ENCODE assay signal across 11 cellular contexts in genomic region chr3:149087208-149087607, GRCh38. TPM values are rescaled to one million over a fixed set of nuclear protein-coding genes. Genes with fewer than 3 reads are reported as not detected.
A peak's percentile ranks its signal among the peaks of the same experiment; 100 is the strongest.
DNase-seq lines count a peak whose midpoint lies in the region; ATAC-seq and TF ChIP-seq lines count a peak whose summit lies in the region.
"Had no signal": no experiment of that assay in that cellular context is flagged by ENCODE, and none has a peak within 500 bp of the region (broad histone marks: within the 10 kb centered on the region; RNA-seq: fewer than 3 reads in every experiment).

No MANE protein-coding gene starts in this region.

- H3K36me3 ChIP-seq in Panc1 (ENCODE audit: control insufficient read depth, insufficient read depth, low read length) (no peaks in the 10 kb centered on the region; the same call in none of the 2 replicates), hepatocyte (replicated peaks; ENCODE audit: insufficient read depth, low read depth) (no peaks in the 10 kb centered on the region), testis (ENCODE audit: low read depth, missing control alignments) (no peaks in the 10 kb centered on the region)

- TF ChIP-seq CTCF in Panc1 (IDR thresholded peaks at IDR 0.05) (no peak), hepatocyte (IDR thresholded peaks at IDR 0.05; ENCODE audit: poor library complexity) (no peak), testis (IDR thresholded peaks at IDR 0.05) (no peak)

- H3K36me3 Mint-ChIP-seq in activated naive CD8-positive, alpha-beta T cell: no peaks in the 10 kb centered on the region
- peaks cover 2% of the 10 kb centered on the region for H3K36me3 Mint-ChIP-seq in activated naive CD8-positive, alpha-beta T cell treated with anti-CD3 and anti-CD28 coated beads, Interleukin-2, amount 50 U/mL, for 24 hours (ENCODE audit: low read depth)
- peaks cover 12% of the 10 kb centered on the region for H3K36me3 Mint-ChIP-seq in activated CD4-positive, alpha-beta T cell treated with anti-CD3 and anti-CD28 coated beads, Interleukin-2, amount 10 ng/mL, durations not matched to agents 7 days and 5 days (ENCODE audit: low read depth)

- peak overlapping the region; percentile 93 for H3K27ac ChIP-seq in Panc1 (ENCODE audit: low read length)
- H3K27ac ChIP-seq in hepatocyte: no peak overlapping the region
- H3K27ac ChIP-seq in testis: peak overlapping the region; percentile 53 to 71

- no peaks in the 10 kb centered on the region for H3K9me2 ChIP-seq in hepatocyte (replicated peaks; ENCODE audit: insufficient read depth)
- H3K9me2 ChIP-seq: SK-N-SH had no signal

- H3K4me1 Mint-ChIP-seq in activated naive CD8-positive, alpha-beta T cell (ENCODE audit: low read depth): peaks cover 22% of the 10 kb centered on the region
- H3K4me1 Mint-ChIP-seq in activated naive CD8-positive, alpha-beta T cell treated with anti-CD3 and anti-CD28 coated beads, Interleukin-2, amount 50 U/mL, for 24 hours: peaks cover 20% of the 10 kb centered on the region
- peaks cover 19% of the 10 kb centered on the region for H3K4me1 Mint-ChIP-seq in activated CD4-positive, alpha-beta T cell treated with anti-CD3 and anti-CD28 coated beads, Interleukin-2, amount 10 ng/mL, durations not matched to agents 7 days and 5 days

- no peak overlapping the region for H3K4me3 ChIP-seq in Panc1 (ENCODE audit: low read depth in 2 of 2, low read length in 2 of 2)
- H3K4me3 ChIP-seq in hepatocyte: no peak overlapping the region
- peak overlapping the region; percentile 84 to 90 for H3K4me3 ChIP-seq in testis

- no peaks in the 10 kb centered on the region for H3K9me3 Mint-ChIP-seq in activated naive CD8-positive, alpha-beta T cell (ENCODE audit: low read depth)
- H3K9me3 Mint-ChIP-seq in activated naive CD8-positive, alpha-beta T cell treated with anti-CD3 and anti-CD28 coated beads, Interleukin-2, amount 50 U/mL, for 24 hours: no peaks in the 10 kb centered on the region
- H3K9me3 Mint-ChIP-seq in activated CD4-positive, alpha-beta T cell treated with anti-CD3 and anti-CD28 coated beads, Interleukin-2, amount 10 ng/mL, durations not matched to agents 7 days and 5 days: peaks cover 2% of the 10 kb centered on the region
- H3K9me3 Mint-ChIP-seq: activated naive CD4-positive, alpha-beta T cell treated with anti-CD3 and anti-CD28 coated beads for 36 hours had no signal

- no peak overlapping the region for H3K4me2 ChIP-seq in hepatocyte
- H3K4me2 ChIP-seq: SK-N-SH had no signal

- H3K27ac Mint-ChIP-seq in activated naive CD8-positive, alpha-beta T cell: no peak overlapping the region
- no peak overlapping the region for H3K27ac Mint-ChIP-seq in activated naive CD8-positive, alpha-beta T cell treated with anti-CD3 and anti-CD28 coated beads, Interleukin-2, amount 50 U/mL, for 24 hours
- no peak overlapping the region for H3K27ac Mint-ChIP-seq in activated CD4-positive, alpha-beta T cell treated with anti-CD3 and anti-CD28 coated beads, Interleukin-2, amount 10 ng/mL, durations not matched to agents 7 days and 5 days
- H3K27ac Mint-ChIP-seq: activated naive CD4-positive, alpha-beta T cell treated with anti-CD3 and anti-CD28 coated beads for 36 hours had no signal

- H3K4me1 ChIP-seq in Panc1 (ENCODE audit: control insufficient read depth, insufficient read depth, low read length) (0 out of 2 replicates have a peak, but pooled peaks cover 4% of the 10 kb centered on the region), hepatocyte (ENCODE audit: insufficient read depth) (no peaks in the 10 kb centered on the region), testis (peaks cover 15% of the 10 kb centered on the region)

- CTCF ChIA-PET in Panc1 (lab: Charles Lee) (interaction anchor here (0.6 kb wide), 1 partner anchor 245 kb away, joined by 3 read pairs; no protein-coding TSS in a partner anchor), HEK293T (lab: Yijun Ruan, JAX) (interaction anchor here (0.6 kb wide), 1 partner anchor 16 kb away, joined by 3 read pairs; no protein-coding TSS in a partner anchor)
- CTCF ChIA-PET in activated CD4-positive, alpha-beta T cell treated with anti-CD3 and anti-CD28 coated beads, Interleukin-2, amount 10 ng/mL, durations not matched to agents 7 days and 5 days (lab: Charles Lee): interaction anchor here (1.4 kb wide), 1 partner anchor 32 kb away, joined by 3 read pairs; no protein-coding TSS in a partner anchor

- H3K27me3 ChIP-seq in Panc1 (ENCODE audit: control insufficient read depth, insufficient read depth, low read length) (no peaks in the 10 kb centered on the region), hepatocyte (no peaks in the 10 kb centered on the region), testis (no peaks in the 10 kb centered on the region)

- H3K4me3 Mint-ChIP-seq in activated naive CD8-positive, alpha-beta T cell: peak overlapping the region; percentile 97
- no peak overlapping the region for H3K4me3 Mint-ChIP-seq in activated naive CD8-positive, alpha-beta T cell treated with anti-CD3 and anti-CD28 coated beads, Interleukin-2, amount 50 U/mL, for 24 hours
- H3K4me3 Mint-ChIP-seq in activated CD4-positive, alpha-beta T cell treated with anti-CD3 and anti-CD28 coated beads, Interleukin-2, amount 10 ng/mL, durations not matched to agents 7 days and 5 days: no peak overlapping the region

- POLR2A ChIA-PET in Panc1 (lab: Charles Lee): interaction anchor here (0.6 to 0.9 kb wide), 3 partner anchors 9 to 1472 kb away, joined by 3 to 11 read pairs (median 4); no protein-coding TSS in a partner anchor
- POLR2A ChIA-PET in activated CD4-positive, alpha-beta T cell treated with anti-CD3 and anti-CD28 coated beads, Interleukin-2, amount 10 ng/mL, durations not matched to agents 7 days and 5 days (lab: Charles Lee): no interaction called here
- POLR2A ChIA-PET in HEK293T (lab: Yijun Ruan, JAX): no interaction called here

- TF ChIP-seq POLR2A in testis (IDR thresholded peaks at IDR 0.05): no peak

- 99% methylated on average over 15 of the region's 15 CpGs for WGBS in hepatocyte (ENCODE audit: low lambda C conversion rate, missing lambda C conversion rate)
- 47 to 76% methylated on average over 14 to 15 of the region's 15 CpGs for WGBS in testis, 2 donors

- in situ Hi-C loops in Panc1 (cut with HindIII; ENCODE audit: low pct_unique_long_range_greater_than_20kb, low sequenced_read_pairs): no loop called here

- no peaks in the 10 kb centered on the region for H3K9me3 ChIP-seq in Panc1 (ENCODE audit: control insufficient read depth, insufficient read depth, low read depth, low read length)
- no peaks in the 10 kb centered on the region for H3K9me3 ChIP-seq in hepatocyte (ENCODE audit: low read depth)
- no peaks in the 10 kb centered on the region for H3K9me3 ChIP-seq in testis
- H3K9me3 ChIP-seq: SK-N-SH had no signal

- ATAC-seq in activated naive CD8-positive, alpha-beta T cell treated with anti-CD3 and anti-CD28 coated beads, Interleukin-2, amount 50 U/mL, for 24 hours: no peak
- ATAC-seq in Panc1: no peak

- DNase-seq in activated naive CD8-positive, alpha-beta T cell treated with anti-CD3 and anti-CD28 coated beads, Interleukin-2, amount 50 U/mL, for 24 hours: no peak
- DNase-seq in Panc1 (ENCODE audit: low read depth, low spot score): no peak
- no peak for DNase-seq in hepatocyte (ENCODE audit: low spot score)
- no peak for DNase-seq in testis
- DNase-seq in activated CD4-positive, alpha-beta T cell treated with anti-CD3 and anti-CD28 coated beads, Interleukin-2, amount 10 ng/mL, durations not matched to agents 7 days and 5 days: no peak
- DNase-seq in COLO668 (lab: John Stamatoyannopoulos, UW; ENCODE audit: unreplicated experiment): no peak
- DNase-seq in HEK293T (ENCODE audit: extremely low spot score): no peak
- DNase-seq: mesendoderm had no signal

- no TSS peak for BruUV-seq in Panc1 (replicated peaks; lab: Mats Ljungman, UMichigan)

- no peaks in the 10 kb centered on the region for H4K20me1 ChIP-seq in hepatocyte (ENCODE audit: insufficient read depth, poor library complexity, severe bottlenecking)

- intact Hi-C loops in Panc1 (cut with micrococcal nuclease; ENCODE audit: unreplicated experiment): no loop called here
- intact Hi-C loops in testis (cut with DNase I; ENCODE audit: low total_unique reads): no loop called here

- peaks cover 36% of the 10 kb centered on the region for H3K79me2 ChIP-seq in hepatocyte

- no peaks in the 10 kb centered on the region for H3K27me3 Mint-ChIP-seq in activated naive CD8-positive, alpha-beta T cell
- no peaks in the 10 kb centered on the region for H3K27me3 Mint-ChIP-seq in activated naive CD8-positive, alpha-beta T cell treated with anti-CD3 and anti-CD28 coated beads, Interleukin-2, amount 50 U/mL, for 24 hours
- H3K27me3 Mint-ChIP-seq in activated CD4-positive, alpha-beta T cell treated with anti-CD3 and anti-CD28 coated beads, Interleukin-2, amount 10 ng/mL, durations not matched to agents 7 days and 5 days: no peaks in the 10 kb centered on the region

- H2AFZ ChIP-seq in hepatocyte: peak overlapping the region; percentile 77

TF ChIP-seq in HEK293T, 16 proteins besides CTCF, POLR2A, EP300 and RAD21 (continues in another document):
- TF ChIP-seq NFRKB (IDR thresholded peaks at IDR 0.05) (no peak), CTBP1 (IDR thresholded peaks at IDR 0.05; ENCODE audit: borderline replicate concordance) (no peak), ZNF384 (IDR thresholded peaks at IDR 0.05) (no peak), FOXK2 (IDR thresholded peaks at IDR 0.05) (no peak), ARNT (IDR thresholded peaks at IDR 0.05) (no peak), SUZ12 (IDR thresholded peaks at IDR 0.05) (no peak), FOXM1 (IDR thresholded peaks at IDR 0.05; ENCODE audit: borderline replicate concordance) (no peak), BHLHE40 (IDR thresholded peaks at IDR 0.05; ENCODE audit: borderline replicate concordance) (no peak)

RNA-seq across cellular contexts. Expression of gene HLTF, which starts 0.9 kb away (rescaled TPM):
- 106 TPM for total RNA-seq in Panc1 (2021; ENCODE audit: unreplicated experiment)
- 38.6 TPM for polyA plus RNA-seq in Panc1 (2012; ENCODE audit: insufficient read length)
- 21.5 and 29.4 TPM in 2 replicates for total RNA-seq in hepatocyte
- 14.9 and 15.9 TPM in 2 replicates for polyA plus RNA-seq in hepatocyte
- total RNA-seq in testis: 100 to 1,000 TPM; 170 to 200 TPM
- polyA plus RNA-seq in testis (ENCODE audit: insufficient read depth, low read depth, low replicate concordance): 57.3 TPM
- 10 to 100 TPM; 18.7 to 20.4 TPM for total RNA-seq in activated CD4-positive, alpha-beta T cell treated with anti-CD3 and anti-CD28 coated beads, Interleukin-2, amount 10 ng/mL, durations not matched to agents 7 days and 5 days

RNA-seq across cellular contexts. Expression of gene HPS3, which starts 42.2 kb away (rescaled TPM):
- total RNA-seq in Panc1 (2021; ENCODE audit: unreplicated experiment) (68.0 TPM), hepatocyte (17.6 and 24.2 TPM in 2 replicates), testis (10 to 100 TPM; 25.8 to 27.8 TPM)
- polyA plus RNA-seq in Panc1 (2012; ENCODE audit: insufficient read length): 62.2 TPM
- polyA plus RNA-seq in hepatocyte (14.1 and 14.2 TPM in 2 replicates), testis (ENCODE audit: insufficient read depth, low read depth, low replicate concordance) (14.6 TPM)
- total RNA-seq in activated CD4-positive, alpha-beta T cell treated with anti-CD3 and anti-CD28 coated beads, Interleukin-2, amount 10 ng/mL, durations not matched to agents 7 days and 5 days: 10 to 100 TPM; 24.8 to 29.4 TPM

Comparison
In these comparisons a context has a peak if more than half of its experiments do, and no peak if none do; other contexts are left out.
1. H3K4me3 ChIP-seq: peak in testis (2 of 2); none in Panc1 (0 of 2) and hepatocyte (single experiment).